Comparison of ENCODE assay signal across 9 cellular contexts in genomic region chr12:130344529-130344928, GRCh38. TPM values are rescaled to one million over a fixed set of nuclear protein-coding genes. Genes with fewer than 3 reads are reported as not detected.
"Had no signal": no experiment of that assay in that cellular context is flagged by ENCODE, and none has a peak within 500 bp of the region (broad histone marks: within the 10 kb centered on the region; RNA-seq: fewer than 3 reads in every experiment).

No MANE protein-coding gene starts in this region.

- FAIRE-seq: HTR-8/SVneo, K562 had no signal

- H3K4me3 Mint-ChIP-seq: IgD-negative memory B cell had no signal

- DNase-seq: IMR-90, KBM-7, KG1 had no signal

- H3K36me3 Mint-ChIP-seq: IgD-negative memory B cell had no signal

- H3K27ac Mint-ChIP-seq: IgD-negative memory B cell had no signal

- H3K27me3 Mint-ChIP-seq: IgD-negative memory B cell had no signal

- H3K4me3 ChIP-seq: K562 had no signal

- H3K27ac ChIP-seq: HL-60 had no signal

- ATAC-seq: K562 had no signal

RNA-seq across cellular contexts. Expression of gene PIWIL1, which starts 6.8 kb away (rescaled TPM):
- total RNA-seq: HT-29, HT1080, IMR-90, K562 had no signal
- polyA plus RNA-seq: IgD-negative memory B cell, IMR-90, K562 had no signal
